In genomic region chr22:38221908-38222796, GRCh38 we compare ENCODE assay signal across 18 cellular contexts. TPM values are rescaled to one million over a fixed set of nuclear protein-coding genes. Genes with fewer than 3 reads are reported as not detected.
A peak's percentile ranks its signal among the peaks of the same experiment; 100 is the strongest.
DNase-seq lines count a peak whose midpoint lies in the region; ATAC-seq, FAIRE-seq and TF ChIP-seq lines count a peak whose summit lies in the region.
"Had no signal": no experiment of that assay in that cellular context is flagged by ENCODE, and none has a peak within 500 bp of the region (broad histone marks: within the 10 kb centered on the region; RNA-seq: fewer than 3 reads in every experiment).

No MANE protein-coding gene starts in this region.

- no peak overlapping the region for H2BK5ac ChIP-seq in H1 (ENCODE audit: low read depth, low read length)

- ATAC-seq in GM19324 (IDR thresholded peaks at IDR 0.05; ENCODE audit: low FRiP score, unreplicated experiment): no peak
- ATAC-seq in GM21447 (IDR thresholded peaks at IDR 0.05; ENCODE audit: unreplicated experiment): no peak
- no peak for ATAC-seq in CD4-positive, alpha-beta T cell (ENCODE audit: poor library complexity)
- no peak for ATAC-seq in HG03135 (IDR thresholded peaks at IDR 0.05; ENCODE audit: unreplicated experiment)

- no peak overlapping the region for H4K8ac ChIP-seq in H1 (ENCODE audit: extremely low read depth, insufficient read depth, low read length)

- peaks cover 6% of the 10 kb centered on the region for H3K4me1 ChIP-seq in CD8-positive, alpha-beta memory T cell (ENCODE audit: insufficient read depth, low read length)
- peaks cover 2% of the 10 kb centered on the region for H3K4me1 ChIP-seq in Loucy (ENCODE audit: insufficient read depth, low read length, poor library complexity, severe bottlenecking)
- H3K4me1 ChIP-seq in H1 (replicated peaks in 1 of 4; ENCODE audit: control insufficient read depth in 3 of 4, insufficient read depth in 4 of 4, low read length in 3 of 4): peaks cover 10 to 25% (median 16%) of the 10 kb centered on the region in 4 experiments
- H3K4me1 ChIP-seq in sigmoid colon: peaks cover 0 to 32% (median 27%) of the 10 kb centered on the region in 4 donors

- no peak overlapping the region for H4K91ac ChIP-seq in H1 (replicated peaks; ENCODE audit: insufficient read length, low read length)

- no peak for FAIRE-seq in H1 (lab: Jason Lieb, UNC)
- FAIRE-seq: endometrium, GM18507 had no signal

- no peaks in the 10 kb centered on the region; the same call in 1 of the 2 replicates for H3K79me1 ChIP-seq in H1 (ENCODE audit: low read depth, low read length)

- H3K9me3 ChIP-seq in CD8-positive, alpha-beta memory T cell (ENCODE audit: low read length): no peaks in the 10 kb centered on the region
- H3K9me3 ChIP-seq in Loucy (ENCODE audit: insufficient read depth, low read depth, low read length): no peaks in the 10 kb centered on the region
- H3K9me3 ChIP-seq in H1 (ENCODE audit: insufficient read depth in 2 of 2, low read depth in 1 of 2, low read length in 1 of 2): no peaks in the 10 kb centered on the region
- no peaks in the 10 kb centered on the region for H3K9me3 ChIP-seq in sigmoid colon
- no peaks in the 10 kb centered on the region for H3K9me3 ChIP-seq in CD4-positive, alpha-beta T cell (ENCODE audit: control insufficient read depth, low read length)

- H3K14ac ChIP-seq in H1 (ENCODE audit: insufficient read length): no peak overlapping the region

- H3K18ac ChIP-seq in H1 (ENCODE audit: extremely low read depth, low read length): no peak overlapping the region

- no peaks in the 10 kb centered on the region for H3K23me2 ChIP-seq in H1 (ENCODE audit: low read depth, low read length)

- no peaks in the 10 kb centered on the region for H4K20me1 ChIP-seq in Loucy (ENCODE audit: insufficient read depth, low read length, poor library complexity, severe bottlenecking)
- peaks cover 2 to 9% of the 10 kb centered on the region in 2 experiments for H4K20me1 ChIP-seq in H1 (replicated peaks in 1 of 2; ENCODE audit: control insufficient read depth in 1 of 2, insufficient read depth in 2 of 2, low read length in 2 of 2)

- no peak for TF ChIP-seq POLR2A in H1 (IDR thresholded peaks at IDR 0.05; ENCODE audit: control extremely low read depth in 1 of 2, low read depth in 2 of 2, low read length in 2 of 2)
- no peak for TF ChIP-seq POLR2A in sigmoid colon (IDR thresholded peaks at IDR 0.05)

- no peak overlapping the region for H2BK12ac ChIP-seq in H1 (ENCODE audit: low read depth, low read length)

- POLR2A ChIA-PET in CD8-positive, alpha-beta memory T cell (lab: Charles Lee): no interaction called here
- POLR2A ChIA-PET in H1 (lab: Charles Lee; ENCODE audit: partially characterized antibody): interaction anchor here (1.3 to 1.5 kb wide), 2 partner anchors 44 to 129 kb away, joined by 3 to 4 read pairs; no protein-coding TSS in a partner anchor
- POLR2A ChIA-PET in CD4-positive, alpha-beta T cell (lab: Charles Lee): no interaction called here

- H2BK20ac ChIP-seq in H1 (ENCODE audit: low read length): no peak overlapping the region

- no peak overlapping the region for H2BK15ac ChIP-seq in H1 (ENCODE audit: low read length)

- CTCF ChIA-PET in CD8-positive, alpha-beta memory T cell (lab: Charles Lee): no interaction called here
- CTCF ChIA-PET in H1 (lab: Charles Lee; ENCODE audit: partially characterized antibody): interaction anchor here (0.6 to 1.4 kb wide), 9 partner anchors 8 to 170 kb away, joined by 3 to 6 read pairs (median 3); partner anchors contain the start of gene BAIAP2L2
- CTCF ChIA-PET in CD4-positive, alpha-beta T cell (lab: Charles Lee): no interaction called here

- H3K23ac ChIP-seq in H1 (ENCODE audit: insufficient read length): no peak overlapping the region

- no peak overlapping the region for H3K4me3 Mint-ChIP-seq in CD8-positive, alpha-beta memory T cell
- H3K4me3 Mint-ChIP-seq in CD4-positive, alpha-beta T cell: no peak overlapping the region
- H3K4me3 Mint-ChIP-seq: activated naive CD8-positive, alpha-beta T cell; B cell had no signal

- 93% methylated on average over 24 of the region's 25 CpGs; no CpG with 5 or more reads in 1 of the 2 experiments for WGBS in H1 (ENCODE audit: extremely low coverage in 1 of 2, insufficient coverage in 1 of 2, insufficient read length in 1 of 2, insufficient replicate concordance in 2 of 2, low coverage in 1 of 2, low lambda C conversion rate in 2 of 2, missing lambda C conversion rate in 1 of 2), 2 experiments
- 82 to 85% methylated on average over 25 of the region's 25 CpGs for WGBS in sigmoid colon, 2 donors

- H3K4me3 ChIP-seq in CD8-positive, alpha-beta memory T cell (ENCODE audit: low read length): no peak overlapping the region
- H3K4me3 ChIP-seq in Loucy (ENCODE audit: low read length, poor library complexity, severe bottlenecking): no peak overlapping the region
- H3K4me3 ChIP-seq in H1 (ENCODE audit: extremely low read depth in 1 of 4, insufficient read depth in 2 of 4, low read depth in 3 of 4, low read length in 4 of 4): no peak overlapping the region
- no peak overlapping the region for H3K4me3 ChIP-seq in sigmoid colon

- H3K4me2 ChIP-seq in Loucy (ENCODE audit: low read depth, low read length, poor library complexity, severe bottlenecking) (no peak overlapping the region), H1 (ENCODE audit: insufficient read depth in 1 of 2, low read depth in 2 of 2, low read length in 2 of 2) (no peak overlapping the region)

- no peaks in the 10 kb centered on the region for H3K36me3 ChIP-seq in CD8-positive, alpha-beta memory T cell (ENCODE audit: insufficient read depth, low read length)
- H3K36me3 ChIP-seq in Loucy (ENCODE audit: insufficient read depth, low read length) (no peaks in the 10 kb centered on the region; the same call in 1 of the 2 replicates), H1 (ENCODE audit: control insufficient read depth in 2 of 4, insufficient read depth in 4 of 4, low read length in 3 of 4) (peaks cover 0 to 11% (median 4%) of the 10 kb centered on the region in 4 experiments; a peak in 6 of 8 replicates), sigmoid colon (peaks cover 10 to 61% (median 23%) of the 10 kb centered on the region in 4 donors)

- H3K36me3 Mint-ChIP-seq in CD8-positive, alpha-beta memory T cell: peaks cover 0 to 44% (median 0%) of the 10 kb centered on the region in 3 donors
- H3K36me3 Mint-ChIP-seq in CD4-positive, alpha-beta T cell (ENCODE audit: low read depth): peaks cover 26% of the 10 kb centered on the region
- H3K36me3 Mint-ChIP-seq: activated naive CD8-positive, alpha-beta T cell had no signal

- H3K9me3 Mint-ChIP-seq in CD8-positive, alpha-beta memory T cell: no peaks in the 10 kb centered on the region
- H3K9me3 Mint-ChIP-seq in CD4-positive, alpha-beta T cell: no peaks in the 10 kb centered on the region

- H2AFZ ChIP-seq in Loucy (ENCODE audit: low read length) (no peak overlapping the region), H1 (ENCODE audit: low read length) (no peak overlapping the region)

- H3K27me3 ChIP-seq in CD8-positive, alpha-beta memory T cell (ENCODE audit: insufficient read depth, low read length, poor library complexity, severe bottlenecking): no peaks in the 10 kb centered on the region
- no peaks in the 10 kb centered on the region for H3K27me3 ChIP-seq in Loucy (ENCODE audit: insufficient read depth, low read length, poor library complexity, severe bottlenecking)
- H3K27me3 ChIP-seq in H1 (replicated peaks in 1 of 4; ENCODE audit: control insufficient read depth in 3 of 4, extremely low read depth in 1 of 4, insufficient read depth in 3 of 4, low read length in 3 of 4): no peaks in the 10 kb centered on the region
- H3K27me3 ChIP-seq in sigmoid colon: no peaks in the 10 kb centered on the region
- H3K27me3 ChIP-seq in CD4-positive, alpha-beta T cell (ENCODE audit: control insufficient read depth, insufficient read depth, low read length): no peaks in the 10 kb centered on the region

- H2BK120ac ChIP-seq in H1 (replicated peaks; ENCODE audit: low read depth, low read length): no peak overlapping the region

- peak overlapping the region in 5 of 8 donors; percentile 17 to 85 (median 45) for H3K27ac Mint-ChIP-seq in CD8-positive, alpha-beta memory T cell
- H3K27ac Mint-ChIP-seq in CD4-positive, alpha-beta T cell: no peak overlapping the region
- H3K27ac Mint-ChIP-seq: activated naive CD8-positive, alpha-beta T cell; B cell had no signal

- TF ChIP-seq EP300 in H1 (IDR thresholded peaks at IDR 0.05; ENCODE audit: borderline replicate concordance in 1 of 2, low read depth in 2 of 2, low read length in 2 of 2) (no peak), sigmoid colon (IDR thresholded peaks at IDR 0.05) (no peak)

- DNase-seq in CD8-positive, alpha-beta memory T cell: no peak
- peak in 1 of 2 experiments; percentile 56 for DNase-seq in H1 (ENCODE audit: low read depth in 1 of 2, low spot score in 2 of 2)
- no peak for DNase-seq in sigmoid colon
- no peak for DNase-seq in CD4-positive, alpha-beta T cell
- DNase-seq: midbrain; NCI-H1694; NCI-H446 treated with DMSO at 0.1 percent for 48 hours; SIG-M5; stimulated activated naive CD4-positive, alpha-beta T cell; T-helper 2 cell had no signal

- no peak overlapping the region for H4K5ac ChIP-seq in H1 (ENCODE audit: insufficient read length, low read depth, low read length)

- H3K4me1 Mint-ChIP-seq in CD8-positive, alpha-beta memory T cell: peaks cover 12 to 19% (median 18%) of the 10 kb centered on the region in 3 donors
- H3K4me1 Mint-ChIP-seq in CD4-positive, alpha-beta T cell (ENCODE audit: low read depth): peaks cover 18% of the 10 kb centered on the region
- H3K4me1 Mint-ChIP-seq: B cell had no signal

- intact Hi-C loops in sigmoid colon (cut with DNase I): no loop called here
- intact Hi-C loops in CD4-positive, alpha-beta T cell (cut with DNase I, micrococcal nuclease): no loop called here

- no peaks in the 10 kb centered on the region for H3F3A ChIP-seq in Loucy (ENCODE audit: low read depth)

- no peak overlapping the region for H3K56ac ChIP-seq in H1 (replicated peaks; ENCODE audit: insufficient read length, low read depth, low read length)

- no peaks in the 10 kb centered on the region for H3K27me3 Mint-ChIP-seq in CD8-positive, alpha-beta memory T cell
- no peaks in the 10 kb centered on the region for H3K27me3 Mint-ChIP-seq in CD4-positive, alpha-beta T cell
- H3K27me3 Mint-ChIP-seq: activated naive CD8-positive, alpha-beta T cell; B cell had no signal

- H3K4ac ChIP-seq in H1 (replicated peaks; ENCODE audit: insufficient read length, low read depth, low read length): no peak overlapping the region

- TF ChIP-seq CTCF in Loucy (conservative IDR thresholded peaks at IDR 0.05; ENCODE audit: low read length) (0 out of 2 replicates have a peak, but pooled peaks have one; percentile 18), H1 (IDR thresholded peaks at IDR 0.05; ENCODE audit: control extremely low read depth in 1 of 3, insufficient read depth in 1 of 3, low read depth in 1 of 3, low read length in 3 of 3) (peak; percentile 24 to 52 (median 40); a peak in 3 of 4 replicates), sigmoid colon (IDR thresholded peaks at IDR 0.05) (no peak)
- no peak for TF ChIP-seq CTCF in CD4-positive, alpha-beta T cell (IDR thresholded peaks at IDR 0.05)

- no peak overlapping the region for H2AK5ac ChIP-seq in H1 (ENCODE audit: low read depth, low read length)

- H3K9me2 ChIP-seq in Loucy (replicated peaks; ENCODE audit: low read depth, low read length): no peaks in the 10 kb centered on the region

- TF ChIP-seq RAD21 in H1 (IDR thresholded peaks at IDR 0.05 in 1 of 2, conservative IDR thresholded peaks at IDR 0.05 in 1 of 2; ENCODE audit: low read depth in 2 of 2, low read length in 2 of 2): peak in 1 of 2 experiments; percentile 26; a peak in 2 of 4 replicates

- H3K27ac ChIP-seq in CD8-positive, alpha-beta memory T cell (ENCODE audit: low read depth, low read length): no peak overlapping the region
- H3K27ac ChIP-seq in H1 (ENCODE audit: low read depth, low read length): no peak overlapping the region; the same call in 1 of the 2 replicates
- H3K27ac ChIP-seq in sigmoid colon: peak overlapping the region in 3 of 4 donors; percentile 12 to 91 (median 88)
- no peak overlapping the region for H3K27ac ChIP-seq in CD4-positive, alpha-beta T cell (ENCODE audit: low read depth, low read length)

- H3K79me2 ChIP-seq in Loucy (ENCODE audit: insufficient read depth, low read length) (no peaks in the 10 kb centered on the region), H1 (ENCODE audit: control insufficient read depth in 1 of 2, insufficient read depth in 2 of 2, low read length in 2 of 2) (no peaks in the 10 kb centered on the region)

- no peak overlapping the region for H3K9ac ChIP-seq in Loucy (ENCODE audit: low read depth, low read length, poor library complexity, severe bottlenecking)
- no peak overlapping the region for H3K9ac ChIP-seq in H1 (replicated peaks in 1 of 4; ENCODE audit: extremely low read depth in 1 of 4, low read depth in 3 of 4, low read length in 3 of 4)

RNA-seq across cellular contexts. Expression of gene MAFF, which starts 20.4 kb away (rescaled TPM):
- total RNA-seq in CD8-positive, alpha-beta memory T cell: 1 to 10 TPM; 7.4 to 7.8 TPM
- 4.6 TPM for polyA plus RNA-seq in CD8-positive, alpha-beta memory T cell
- total RNA-seq in H1 (2021; fragmentation: NEBNext Ultra II Directional; extraction: Animal tissue kit (Norgen Biotek cat#: 25700)): 6.2 and 6.3 TPM in 2 replicates
- polyA plus RNA-seq in H1 (2011; rRNA removed) (1.5 and 2.4 TPM in 2 replicates), sigmoid colon (10 to 100 TPM; 18.5 to 41.4 (median 35.4) TPM)
- 2.9 TPM for polyA plus RNA-seq in H1 (2011; cell fraction: cytosol; rRNA removed)
- polyA plus RNA-seq in H1 (2011; cell fraction: nucleus; rRNA removed): 2.1 TPM
- polyA plus RNA-seq in H1 (2012, experiment 1 of 2): 3.3 to 4.4 TPM (median 4.0 TPM) in 4 replicates
- 4.4 TPM for polyA plus RNA-seq in H1 (2012, experiment 2 of 2)
- 4.0 TPM for polyA plus RNA-seq in H1 (2013, experiment 1 of 2)
- polyA plus RNA-seq in H1 (2013, experiment 2 of 2): 4.0 TPM
- polyA minus RNA-seq in H1 (2011; rRNA and poly(A)+ RNA removed): 1.0 and 1.3 TPM in 2 replicates
- polyA minus RNA-seq in H1 (2011; cell fraction: cytosol; rRNA and poly(A)+ RNA removed): 3.1 TPM
- polyA minus RNA-seq in H1 (2011; cell fraction: nucleus; rRNA and poly(A)+ RNA removed): 4.4 TPM
- 100 to 1,000 TPM in 1 of 4 donors, 10 to 100 TPM in 3; 15.3 to 104 (median 26.1) TPM for total RNA-seq in sigmoid colon
- total RNA-seq in CD4-positive, alpha-beta T cell: 10 to 100 TPM; 25.6 to 27.3 TPM

RNA-seq across cellular contexts. Expression of gene PLA2G6, which starts 40.5 kb away (rescaled TPM):
- 10 to 100 TPM; 33.0 to 34.1 TPM for total RNA-seq in CD8-positive, alpha-beta memory T cell
- 5.6 TPM for polyA plus RNA-seq in CD8-positive, alpha-beta memory T cell
- 13.2 and 14.2 TPM in 2 replicates for total RNA-seq in H1 (2021; fragmentation: NEBNext Ultra II Directional; extraction: Animal tissue kit (Norgen Biotek cat#: 25700))
- polyA plus RNA-seq in H1 (2011; rRNA removed) (21.0 and 36.0 TPM in 2 replicates), sigmoid colon (10 to 100 TPM in 1 of 3 donors, 1 to 10 TPM in 2; 6.6 to 21.1 (median 8.6) TPM)
- polyA plus RNA-seq in H1 (2011; cell fraction: cytosol; rRNA removed): 22.6 TPM
- polyA plus RNA-seq in H1 (2011; cell fraction: nucleus; rRNA removed): 133 TPM
- 12.9 to 21.4 TPM (median 16.6 TPM) in 4 replicates for polyA plus RNA-seq in H1 (2012, experiment 1 of 2)
- polyA plus RNA-seq in H1 (2012, experiment 2 of 2): 9.4 TPM
- 8.7 TPM for polyA plus RNA-seq in H1 (2013, experiment 1 of 2)
- polyA plus RNA-seq in H1 (2013, experiment 2 of 2): 7.3 TPM
- 43.1 and 49.8 TPM in 2 replicates for polyA minus RNA-seq in H1 (2011; rRNA and poly(A)+ RNA removed)
- 21.7 TPM for polyA minus RNA-seq in H1 (2011; cell fraction: cytosol; rRNA and poly(A)+ RNA removed)
- 103 TPM for polyA minus RNA-seq in H1 (2011; cell fraction: nucleus; rRNA and poly(A)+ RNA removed)
- 10 to 100 TPM; 10.7 to 36.2 (median 26.5) TPM for total RNA-seq in sigmoid colon
- total RNA-seq in CD4-positive, alpha-beta T cell: 10 to 100 TPM; 48.8 to 50.2 TPM

RNA-seq across cellular contexts. Expression of gene TMEM184B, which starts 50.7 kb away (rescaled TPM):
- total RNA-seq in CD8-positive, alpha-beta memory T cell: 10 to 100 TPM; 29.0 to 31.7 TPM
- 23.4 TPM for polyA plus RNA-seq in CD8-positive, alpha-beta memory T cell
- 79.9 and 81.0 TPM in 2 replicates for total RNA-seq in H1 (2021; fragmentation: NEBNext Ultra II Directional; extraction: Animal tissue kit (Norgen Biotek cat#: 25700))
- polyA plus RNA-seq in H1 (2011; rRNA removed) (41.6 and 70.6 TPM in 2 replicates), sigmoid colon (10 to 100 TPM in 1 of 3 donors, 1 to 10 TPM in 2; 7.2 to 34.3 (median 8.1) TPM)
- 29.5 TPM for polyA plus RNA-seq in H1 (2011; cell fraction: cytosol; rRNA removed)
- 55.9 TPM for polyA plus RNA-seq in H1 (2011; cell fraction: nucleus; rRNA removed)
- 34.1 to 60.3 TPM (median 56.8 TPM) in 4 replicates for polyA plus RNA-seq in H1 (2012, experiment 1 of 2)
- polyA plus RNA-seq in H1 (2012, experiment 2 of 2): 49.3 TPM
- 57.6 TPM for polyA plus RNA-seq in H1 (2013, experiment 1 of 2)
- 64.6 TPM for polyA plus RNA-seq in H1 (2013, experiment 2 of 2)
- polyA minus RNA-seq in H1 (2011; rRNA and poly(A)+ RNA removed): 31.7 and 53.2 TPM in 2 replicates
- polyA minus RNA-seq in H1 (2011; cell fraction: cytosol; rRNA and poly(A)+ RNA removed): 60.0 TPM
- polyA minus RNA-seq in H1 (2011; cell fraction: nucleus; rRNA and poly(A)+ RNA removed): 32.2 TPM
- 10 to 100 TPM; 42.6 to 96.4 (median 68.1) TPM for total RNA-seq in sigmoid colon
- 10 to 100 TPM; 49.3 to 50.1 TPM for total RNA-seq in CD4-positive, alpha-beta T cell

Comparison
In these comparisons a context has a peak if more than half of its experiments do, and no peak if none do; other contexts are left out.
1. H3K27ac ChIP-seq: peak in sigmoid colon (3 of 4); none in CD8-positive, alpha-beta memory T cell (single experiment), H1 (single experiment) and CD4-positive, alpha-beta T cell (single experiment).
2. CTCF ChIP-seq: peak in Loucy (single experiment) and H1 (3 of 3); none in sigmoid colon (0 of 4) and CD4-positive, alpha-beta T cell (single experiment).